In genomic region chr16:30874821-30875717, GRCh38 we compare ENCODE assay signal across 1 cellular context.
TF ChIP-seq lines count a peak whose summit lies in the region.

No MANE protein-coding gene starts in this region.

TF ChIP-seq in HepG2, 621 proteins besides CTCF, POLR2A, EP300 and RAD21 (continued from another document and continues in another):
- TF ChIP-seq ZSCAN5A (CRISPR knock-in tag; IDR thresholded peaks at IDR 0.05; ENCODE audit: borderline replicate concordance) (peak; percentile 95), BORCS8-MEF2B (CRISPR knock-in tag; IDR thresholded peaks at IDR 0.05) (peak; percentile 96), MATR3 (CRISPR knock-in tag; IDR thresholded peaks at IDR 0.05) (no peak), GTF2F1 (IDR thresholded peaks at IDR 0.05; ENCODE audit: low read length) (peak; percentile 72; the same call in 1 of the 2 replicates), AFF4 (CRISPR knock-in tag; IDR thresholded peaks at IDR 0.05) (no peak; the same call in 1 of the 2 replicates), ATM (IDR thresholded peaks at IDR 0.05; ENCODE audit: borderline replicate concordance) (no peak), ZNF788 (CRISPR knock-in tag; IDR thresholded peaks at IDR 0.05; ENCODE audit: borderline replicate concordance) (peak; percentile 100), KMT2B (CRISPR knock-in tag; IDR thresholded peaks at IDR 0.05) (peak; percentile 99), ZNF20 (CRISPR knock-in tag; IDR thresholded peaks at IDR 0.05) (peak; percentile 93), TOE1 (CRISPR knock-in tag; IDR thresholded peaks at IDR 0.05) (no peak; the same call in 1 of the 2 replicates), SUZ12 (IDR thresholded peaks at IDR 0.05; ENCODE audit: low read depth, low read length) (no peak), MYC (CRISPR knock-in tag; IDR thresholded peaks at IDR 0.05; ENCODE audit: borderline replicate concordance) (peak; percentile 99), ZNF678 (CRISPR knock-in tag; IDR thresholded peaks at IDR 0.05) (peak; percentile 98), CBX1 (IDR thresholded peaks at IDR 0.05; ENCODE audit: low read depth) (peak; percentile 96), MAFG (CRISPR knock-in tag; IDR thresholded peaks at IDR 0.05) (no peak), TARDBP (CRISPR knock-in tag; IDR thresholded peaks at IDR 0.05) (peak; percentile 98), JDP2 (CRISPR knock-in tag; IDR thresholded peaks at IDR 0.05; ENCODE audit: borderline replicate concordance) (no peak; the same call in 1 of the 2 replicates), ZNF777 (CRISPR knock-in tag; IDR thresholded peaks at IDR 0.05) (peak; percentile 82), WIZ (CRISPR knock-in tag; IDR thresholded peaks at IDR 0.05) (peak; percentile 87; the same call in 1 of the 2 replicates), ASH2L (IDR thresholded peaks at IDR 0.05; ENCODE audit: insufficient read length, low read depth, low read length) (peak; percentile 95), ZNF430 (CRISPR knock-in tag; IDR thresholded peaks at IDR 0.05) (peak; percentile 93), ZNF326 (CRISPR knock-in tag; IDR thresholded peaks at IDR 0.05; ENCODE audit: borderline replicate concordance) (no peak), ZNF761 (CRISPR knock-in tag; conservative IDR thresholded peaks at IDR 0.05) (peak; percentile 63; the same call in 1 of the 2 replicates), ZFP90 (CRISPR knock-in tag; IDR thresholded peaks at IDR 0.05; ENCODE audit: borderline replicate concordance) (peak; percentile 99), KLF6 (CRISPR knock-in tag; IDR thresholded peaks at IDR 0.05) (peak; percentile 98), ZBTB40 (IDR thresholded peaks at IDR 0.05) (no peak), ZBTB40 (CRISPR knock-in tag; IDR thresholded peaks at IDR 0.05) (peak; percentile 96), ZNF567 (CRISPR knock-in tag; IDR thresholded peaks at IDR 0.05; ENCODE audit: borderline replicate concordance) (peak; percentile 92), CHCHD3 (CRISPR knock-in tag; IDR thresholded peaks at IDR 0.05) (peak; percentile 80; the same call in 1 of the 2 replicates), DDIT3 (CRISPR knock-in tag; IDR thresholded peaks at IDR 0.05) (no peak), ZBTB26 (CRISPR knock-in tag; IDR thresholded peaks at IDR 0.05; ENCODE audit: borderline replicate concordance) (peak; percentile 90), ATF2 (CRISPR knock-in tag; IDR thresholded peaks at IDR 0.05) (peak; percentile 98), CSRNP2 (CRISPR knock-in tag; conservative IDR thresholded peaks at IDR 0.05; ENCODE audit: low read depth) (peak; percentile 74; the same call in 1 of the 2 replicates), AKNA (CRISPR knock-in tag; IDR thresholded peaks at IDR 0.05; ENCODE audit: borderline replicate concordance) (peak; percentile 82; the same call in 1 of the 2 replicates), ZNF891 (CRISPR knock-in tag; IDR thresholded peaks at IDR 0.05) (peak; percentile 99)
